Comparison of ENCODE assay signal across 14 cellular contexts in genomic region chrX:7074908-7075204, GRCh38.
"Had no signal": no experiment of that assay in that cellular context is flagged by ENCODE, and none has a peak within 500 bp of the region (broad histone marks: within the 10 kb centered on the region; RNA-seq: fewer than 3 reads in every experiment).

No MANE protein-coding gene starts in this region.

- H3K27ac Mint-ChIP-seq: activated CD8-positive, alpha-beta T cell treated with anti-CD3 and anti-CD28 coated beads for 36 hours; stimulated activated naive CD8-positive, alpha-beta T cell treated with anti-CD3 and anti-CD28 coated beads, Interleukin-15, Interleukin-2, amounts not matched to agents 100 ng/mL and 50 ng/mL, for 24 hours; T-helper 17 cell; WTC11 had no signal

- H3K4me3 Mint-ChIP-seq: activated CD8-positive, alpha-beta T cell treated with anti-CD3 and anti-CD28 coated beads for 36 hours; activated T-cell treated with anti-CD3 and anti-CD28 coated beads, Interleukin-2, amount 50 U/mL, for 4 hours; stimulated activated naive CD8-positive, alpha-beta T cell treated with anti-CD3 and anti-CD28 coated beads, Interleukin-15, Interleukin-2, amounts not matched to agents 100 ng/mL and 50 ng/mL, for 24 hours; T-helper 17 cell; WTC11 had no signal

- H3K4me3 ChIP-seq: esophagus muscularis mucosa, smooth muscle cell had no signal

- H3K4me2 ChIP-seq: smooth muscle cell had no signal

- H3K27ac ChIP-seq: esophagus muscularis mucosa had no signal

- H3K9me3 ChIP-seq: esophagus muscularis mucosa had no signal

- H3K36me3 Mint-ChIP-seq: WTC11 had no signal

- H3K27me3 ChIP-seq: esophagus muscularis mucosa had no signal

- H3K9me3 Mint-ChIP-seq: activated CD8-positive, alpha-beta T cell treated with anti-CD3 and anti-CD28 coated beads for 36 hours; activated T-cell treated with anti-CD3 and anti-CD28 coated beads, Interleukin-2, amount 50 U/mL, for 4 hours; stimulated activated naive CD8-positive, alpha-beta T cell treated with anti-CD3 and anti-CD28 coated beads, Interleukin-15, Interleukin-2, amounts not matched to agents 100 ng/mL and 50 ng/mL, for 24 hours; WTC11 had no signal

- DNase-seq: activated CD4-positive, alpha-beta T cell treated with anti-CD3 and anti-CD28 coated beads for 4 hours; activated CD8-positive, alpha-beta T cell treated with anti-CD3 and anti-CD28 coated beads for 36 hours; activated effector memory CD4-positive, alpha-beta T cell treated with Interleukin-2 at 50 U/mL for 16 hours; activated naive CD4-positive, alpha-beta T cell treated with anti-CD3 and anti-CD28 coated beads, Interleukin-2, amount 50 U/mL, for 16 hours; activated T-cell treated with anti-CD3 and anti-CD28 coated beads, Interleukin-2, amount 50 U/mL, for 4 hours; hypothalamus; right cardiac atrium; stimulated activated CD4-positive, alpha-beta T cell treated with anti-CD3 and anti-CD28 coated beads, Interleukin-4, amount 100 ng/mL, for 4 hours; stimulated activated CD8-positive, alpha-beta memory T cell treated with anti-CD3 and anti-CD28 coated beads, Interleukin-4, amount 100 ng/mL, for 48 hours; T-helper 17 cell had no signal

- H3K27me3 Mint-ChIP-seq: activated CD8-positive, alpha-beta T cell treated with anti-CD3 and anti-CD28 coated beads for 36 hours; stimulated activated naive CD8-positive, alpha-beta T cell treated with anti-CD3 and anti-CD28 coated beads, Interleukin-15, Interleukin-2, amounts not matched to agents 100 ng/mL and 50 ng/mL, for 24 hours; T-helper 17 cell had no signal
